In genomic region chr1:54080598-54081049, GRCh38 we compare ENCODE assay signal across 1 cellular context.
TF ChIP-seq lines count a peak whose summit lies in the region.

No MANE protein-coding gene starts in this region.

TF ChIP-seq in HepG2, 621 proteins besides CTCF, POLR2A, EP300 and RAD21 (continued from another document and continues in another):
- TF ChIP-seq AHDC1 (CRISPR knock-in tag; IDR thresholded peaks at IDR 0.05; ENCODE audit: borderline replicate concordance) = peak; percentile 72; the same call in 1 of the 2 replicates
- no peak for TF ChIP-seq ZBTB40 (IDR thresholded peaks at IDR 0.05)
- TF ChIP-seq ZBTB40 (CRISPR knock-in tag; IDR thresholded peaks at IDR 0.05) = no peak
- TF ChIP-seq RFXAP (CRISPR knock-in tag; IDR thresholded peaks at IDR 0.05; ENCODE audit: borderline replicate concordance) = no peak
- no peak for TF ChIP-seq ZNF431 (CRISPR knock-in tag; IDR thresholded peaks at IDR 0.05; ENCODE audit: borderline replicate concordance, low read depth)
- peak; percentile 85 for TF ChIP-seq PHF21A (CRISPR knock-in tag; IDR thresholded peaks at IDR 0.05)
- TF ChIP-seq RARG (CRISPR knock-in tag; IDR thresholded peaks at IDR 0.05; ENCODE audit: low read depth) = no peak
- TF ChIP-seq ATAD3A (CRISPR knock-in tag; IDR thresholded peaks at IDR 0.05) = no peak
- no peak for TF ChIP-seq KAT2B (IDR thresholded peaks at IDR 0.05; ENCODE audit: borderline replicate concordance, low read depth, low read length)
- TF ChIP-seq HMGXB4 (CRISPR knock-in tag; IDR thresholded peaks at IDR 0.05; ENCODE audit: borderline replicate concordance in 1 of 2, low read depth in 1 of 2) = no peak
- 0 out of 2 replicates have a peak, but pooled peaks have one; percentile 16 for TF ChIP-seq IKZF5 (CRISPR knock-in tag; IDR thresholded peaks at IDR 0.05)
- peak; percentile 26; the same call in 1 of the 2 replicates for TF ChIP-seq FOXJ3 (CRISPR knock-in tag; IDR thresholded peaks at IDR 0.05; ENCODE audit: borderline replicate concordance)
- no peak for TF ChIP-seq LBX2 (CRISPR knock-in tag; IDR thresholded peaks at IDR 0.05; ENCODE audit: borderline replicate concordance)
- TF ChIP-seq TOPORS (CRISPR knock-in tag; IDR thresholded peaks at IDR 0.05) = no peak
- TF ChIP-seq TARDBP (CRISPR knock-in tag; IDR thresholded peaks at IDR 0.05) = peak; percentile 33; the same call in 1 of the 2 replicates
- 0 out of 4 replicates have a peak, but pooled peaks of 1 of the 2 experiments have one; percentile 39 for TF ChIP-seq ATF4 (CRISPR knock-in tag; IDR thresholded peaks at IDR 0.05)
- TF ChIP-seq SIX4 (CRISPR knock-in tag; IDR thresholded peaks at IDR 0.05) = peak; percentile 16; the same call in 1 of the 2 replicates
- TF ChIP-seq DMAP1 (CRISPR knock-in tag; IDR thresholded peaks at IDR 0.05) = peak; percentile 33; the same call in 1 of the 2 replicates
- TF ChIP-seq NCOA5 (CRISPR knock-in tag; IDR thresholded peaks at IDR 0.05) = no peak
- no peak for TF ChIP-seq SETDB1 (CRISPR knock-in tag; IDR thresholded peaks at IDR 0.05; ENCODE audit: borderline replicate concordance)
- TF ChIP-seq ZIK1 (CRISPR knock-in tag; IDR thresholded peaks at IDR 0.05; ENCODE audit: borderline replicate concordance, low read depth) = no peak
- TF ChIP-seq MEF2D (CRISPR knock-in tag; IDR thresholded peaks at IDR 0.05) = 0 out of 2 replicates have a peak, but pooled peaks have one; percentile 58
- TF ChIP-seq ZNF619 (CRISPR knock-in tag; IDR thresholded peaks at IDR 0.05) = no peak
- no peak for TF ChIP-seq ZFP62 (CRISPR knock-in tag; IDR thresholded peaks at IDR 0.05)
- TF ChIP-seq ZNF576 (CRISPR knock-in tag; IDR thresholded peaks at IDR 0.05) = no peak
- peak; percentile 95 for TF ChIP-seq HNF1B (CRISPR knock-in tag; IDR thresholded peaks at IDR 0.05)
- TF ChIP-seq ZNF281 (CRISPR knock-in tag; IDR thresholded peaks at IDR 0.05; ENCODE audit: borderline replicate concordance) = no peak
- no peak for TF ChIP-seq ZNF569 (CRISPR knock-in tag; IDR thresholded peaks at IDR 0.05; ENCODE audit: borderline replicate concordance)
- no peak for TF ChIP-seq ZBTB1 (CRISPR knock-in tag; IDR thresholded peaks at IDR 0.05; ENCODE audit: borderline replicate concordance)
